1 cellular context compared by ENCODE assay signal in genomic region chr20:18272451-18272850, GRCh38.
TF ChIP-seq lines count a peak whose summit lies in the region.

No MANE protein-coding gene starts in this region.

TF ChIP-seq in A549, 52 proteins besides CTCF, POLR2A, EP300 and RAD21 (continued from another document):
- TF ChIP-seq RNF2 (IDR thresholded peaks at IDR 0.05; ENCODE audit: borderline replicate concordance, low read depth) = no peak
- no peak for TF ChIP-seq E2F6 (IDR thresholded peaks at IDR 0.05; ENCODE audit: borderline replicate concordance, low read depth)
- TF ChIP-seq ZNF302 (CRISPR knock-in tag; IDR thresholded peaks at IDR 0.05) = no peak
- no peak for TF ChIP-seq HEYL (CRISPR knock-in tag; IDR thresholded peaks at IDR 0.05)
- no peak for TF ChIP-seq MYC (IDR thresholded peaks at IDR 0.05; ENCODE audit: borderline replicate concordance, low read length)
- no peak for TF ChIP-seq MAX (IDR thresholded peaks at IDR 0.05)
- no peak for TF ChIP-seq ESRRA (IDR thresholded peaks at IDR 0.05; ENCODE audit: borderline replicate concordance, low read length)
- no peak for TF ChIP-seq NFE2L2 (conservative IDR thresholded peaks at IDR 0.05; ENCODE audit: low read length)
- no peak for TF ChIP-seq MAZ (IDR thresholded peaks at IDR 0.05; ENCODE audit: borderline replicate concordance, low read depth, low read length)
- TF ChIP-seq USF2 (IDR thresholded peaks at IDR 0.05) = peak; percentile 28; the same call in 1 of the 2 replicates
- peak in 1 of 2 experiments; percentile 35; a peak in 1 of 4 replicates for TF ChIP-seq CEBPB (IDR thresholded peaks at IDR 0.05)
